1 cellular context compared by ENCODE assay signal in the genomic region with DNA sequence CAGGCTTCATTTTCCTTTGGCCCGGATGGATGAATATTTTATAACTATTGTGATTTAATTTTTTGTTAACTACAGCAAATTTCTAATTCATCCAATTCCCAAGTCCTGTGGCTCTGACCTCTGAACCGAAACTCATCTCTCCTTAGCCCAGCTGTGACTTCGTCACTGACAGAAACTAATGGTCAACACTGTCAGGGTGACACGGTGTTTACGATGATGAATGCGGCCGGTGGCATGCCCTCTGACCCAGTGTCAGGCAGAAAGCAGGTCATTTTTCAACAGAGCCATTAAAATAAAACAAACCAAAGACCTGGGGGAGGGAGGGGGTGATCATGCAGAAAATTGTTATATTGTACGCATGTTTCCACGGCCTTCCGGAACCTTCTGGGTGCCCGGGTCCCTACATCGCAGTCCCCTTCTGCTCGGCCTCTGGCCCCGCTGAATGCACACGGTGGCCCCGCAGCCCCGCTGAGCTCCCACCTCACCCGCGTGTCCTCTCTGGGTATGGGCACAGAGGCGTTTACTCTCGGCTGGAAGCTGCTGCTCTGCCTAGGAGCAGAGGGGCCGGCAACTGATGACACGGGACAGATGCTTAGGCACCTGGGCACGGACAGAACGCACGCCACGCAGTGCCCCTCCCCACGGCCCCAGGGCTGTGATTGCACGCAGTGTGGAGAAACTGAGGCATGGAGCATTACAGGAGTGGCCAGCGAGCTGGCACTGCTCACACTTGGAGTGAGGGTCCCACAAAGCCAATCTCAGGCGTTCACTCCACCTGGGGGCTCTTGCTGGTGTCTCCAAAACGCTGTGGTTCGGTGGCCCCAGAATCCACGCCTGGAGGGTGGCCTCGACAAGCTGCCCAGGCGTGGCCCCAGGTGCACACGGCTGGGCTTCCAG.
TF ChIP-seq lines count a peak whose summit lies in the region.

No MANE protein-coding gene starts in this region.

TF ChIP-seq in K562, 482 proteins besides CTCF, POLR2A, EP300 and RAD21 (continued from another document):
- no peak for TF ChIP-seq ZBTB9 (CRISPR knock-in tag; IDR thresholded peaks at IDR 0.05)
- no peak for TF ChIP-seq TRIM24 (IDR thresholded peaks at IDR 0.05)
- TF ChIP-seq LARP7 (IDR thresholded peaks at IDR 0.05) = no peak
- TF ChIP-seq, protein P1, sequence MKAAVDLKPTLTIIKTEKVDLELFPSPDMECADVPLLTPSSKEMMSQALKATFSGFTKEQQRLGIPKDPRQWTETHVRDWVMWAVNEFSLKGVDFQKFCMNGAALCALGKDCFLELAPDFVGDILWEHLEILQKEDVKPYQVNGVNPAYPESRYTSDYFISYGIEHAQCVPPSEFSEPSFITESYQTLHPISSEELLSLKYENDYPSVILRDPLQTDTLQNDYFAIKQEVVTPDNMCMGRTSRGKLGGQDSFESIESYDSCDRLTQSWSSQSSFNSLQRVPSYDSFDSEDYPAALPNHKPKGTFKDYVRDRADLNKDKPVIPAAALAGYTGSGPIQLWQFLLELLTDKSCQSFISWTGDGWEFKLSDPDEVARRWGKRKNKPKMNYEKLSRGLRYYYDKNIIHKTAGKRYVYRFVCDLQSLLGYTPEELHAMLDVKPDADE (conservative IDR thresholded peaks at IDR 0.05; ENCODE audit: control insufficient read depth, low read depth, low read length) = no peak
- no peak for TF ChIP-seq ZNF398 (CRISPR knock-in tag; IDR thresholded peaks at IDR 0.05)
- no peak for TF ChIP-seq NR2C1 (IDR thresholded peaks at IDR 0.05)
- TF ChIP-seq NR2C1 (tag; IDR thresholded peaks at IDR 0.05) = 0 out of 2 replicates have a peak, but pooled peaks have one; percentile 23
- no peak for TF ChIP-seq MXD1 (CRISPR knock-in tag; IDR thresholded peaks at IDR 0.05; ENCODE audit: borderline replicate concordance, poor library complexity, severe bottlenecking)
- no peak for TF ChIP-seq MCM2 (IDR thresholded peaks at IDR 0.05; ENCODE audit: low read depth)
- peak; percentile 39; the same call in 1 of the 2 replicates for TF ChIP-seq ZNF316 (IDR thresholded peaks at IDR 0.05)
- TF ChIP-seq ZNF76 (CRISPR knock-in tag; IDR thresholded peaks at IDR 0.05; ENCODE audit: borderline replicate concordance) = no peak
